In genomic region chr4:181991374-181991773, GRCh38 we compare ENCODE assay signal across 1 cellular context.
TF ChIP-seq lines count a peak whose summit lies in the region.

No MANE protein-coding gene starts in this region.

TF ChIP-seq in WTC11, 78 proteins besides CTCF, POLR2A, EP300 and RAD21 (continued from another document):
- no peak for TF ChIP-seq PREB (CRISPR knock-in tag; IDR thresholded peaks at IDR 0.05; ENCODE audit: borderline replicate concordance)
TF ChIP-seq in WTC11: peak in this region for 0.
